In the genomic region with DNA sequence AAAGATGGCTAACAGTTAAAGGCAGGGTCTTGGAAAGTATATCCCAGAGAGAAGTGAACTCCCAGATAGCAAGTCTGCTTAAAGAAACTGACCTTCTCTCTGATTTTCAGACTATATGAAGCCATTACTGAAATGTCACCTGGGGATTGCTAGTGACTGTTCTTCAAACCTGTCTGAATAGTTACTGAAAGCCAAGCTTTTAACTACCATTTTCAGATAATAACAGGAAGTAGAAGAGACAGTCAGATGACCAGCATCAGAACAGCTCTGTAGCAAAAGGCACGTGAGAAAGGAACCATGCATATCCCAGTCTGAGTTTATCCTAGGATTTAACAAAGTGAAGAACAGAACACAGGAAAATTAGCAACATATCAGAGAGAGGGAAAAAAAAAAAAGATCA, we compare ENCODE assay signal across 17 cellular contexts.
DNase-seq lines count a peak whose midpoint lies in the region; ATAC-seq and TF ChIP-seq lines count a peak whose summit lies in the region.
"Had no signal": no experiment of that assay in that cellular context is flagged by ENCODE, and none has a peak within 500 bp of the region (broad histone marks: within the 10 kb centered on the region; RNA-seq: fewer than 3 reads in every experiment).

No MANE protein-coding gene starts in this region.

- no peak for TF ChIP-seq CTCF in brain microvascular endothelial cell (IDR thresholded peaks at IDR 0.05; ENCODE audit: low read depth, low read length, missing control alignments)
- no peak for TF ChIP-seq CTCF in type B pancreatic cell (conservative IDR thresholded peaks at IDR 0.05)

- no peaks in the 10 kb centered on the region for H3K36me3 Mint-ChIP-seq in naive thymus-derived CD4-positive, alpha-beta T cell
- no peaks in the 10 kb centered on the region for H3K36me3 Mint-ChIP-seq in type B pancreatic cell

- H3K27ac Mint-ChIP-seq in naive thymus-derived CD4-positive, alpha-beta T cell, result no peak overlapping the region
- H3K27ac Mint-ChIP-seq in type B pancreatic cell, result no peak overlapping the region
- H3K27ac Mint-ChIP-seq: CD4-positive, alpha-beta T cell had no signal

- H3K4me1 ChIP-seq in mucosa of rectum (ENCODE audit: control insufficient read depth in 2 of 2, insufficient read depth in 2 of 2, low read length in 2 of 2), result peaks cover 0 to 24% of the 10 kb centered on the region in 2 donors
- no peaks in the 10 kb centered on the region for H3K4me1 ChIP-seq in naive thymus-derived CD4-positive, alpha-beta T cell (ENCODE audit: control insufficient read depth in 2 of 2, insufficient read depth in 2 of 2, low read length in 2 of 2)

- POLR2A ChIA-PET in naive thymus-derived CD4-positive, alpha-beta T cell (lab: Charles Lee), result no interaction called here

- in situ Hi-C loops in brain microvascular endothelial cell (cut with HindIII; ENCODE audit: low pct_ligation_motif_present, low sequenced_read_pairs), result no loop called here

- DNase-seq in DMS153 (lab: John Stamatoyannopoulos, UW), result peak; percentile 64
- peak; percentile 11 for DNase-seq in amniotic epithelial cell (ENCODE audit: low read depth)
- DNase-seq in brain microvascular endothelial cell, result no peak
- DNase-seq in naive thymus-derived CD4-positive, alpha-beta T cell, result no peak
- no peak for DNase-seq in type B pancreatic cell (ENCODE audit: extremely low spot score, unreplicated experiment)
- no peak for DNase-seq in NCI-H2029 treated with DMSO at 0.1 percent for 48 hours (lab: John Stamatoyannopoulos, UW)
- DNase-seq: AML-193; CD4-positive, alpha-beta T cell; EL; GM23248; Kasumi-1; MV-4-11; NCI-H1436; NCI-H2081 treated with DMSO at 0.1 percent for 48 hours; NCI-H226 had no signal

- no peaks in the 10 kb centered on the region for H3K4me1 Mint-ChIP-seq in naive thymus-derived CD4-positive, alpha-beta T cell
- no peaks in the 10 kb centered on the region for H3K4me1 Mint-ChIP-seq in type B pancreatic cell (ENCODE audit: unreplicated experiment)

- no peaks in the 10 kb centered on the region for H3K9me3 ChIP-seq in mucosa of rectum (ENCODE audit: control insufficient read depth in 2 of 2, low read length in 2 of 2)
- no peaks in the 10 kb centered on the region for H3K9me3 ChIP-seq in naive thymus-derived CD4-positive, alpha-beta T cell (ENCODE audit: control insufficient read depth in 2 of 3, low read length in 3 of 3)

- peaks cover 5 to 29% (median 7%) of the 10 kb centered on the region in 5 donors for H3K27me3 Mint-ChIP-seq in naive thymus-derived CD4-positive, alpha-beta T cell
- H3K27me3 Mint-ChIP-seq in type B pancreatic cell, result peaks cover 4% of the 10 kb centered on the region

- H3K4me3 ChIP-seq in mucosa of rectum (ENCODE audit: low read length in 2 of 2), result peak overlapping the region in 1 of 2 donors; percentile 8
- H3K4me3 ChIP-seq in brain microvascular endothelial cell (ENCODE audit: low read depth, low read length), result no peak overlapping the region
- H3K4me3 ChIP-seq in naive thymus-derived CD4-positive, alpha-beta T cell (ENCODE audit: low read length), result no peak overlapping the region
- H3K4me3 ChIP-seq: GM23248 had no signal

- H3K9me3 Mint-ChIP-seq in naive thymus-derived CD4-positive, alpha-beta T cell, result no peaks in the 10 kb centered on the region
- H3K9me3 Mint-ChIP-seq in type B pancreatic cell, result no peaks in the 10 kb centered on the region
- H3K9me3 Mint-ChIP-seq: CD4-positive, alpha-beta T cell had no signal

- H3K27me3 ChIP-seq in mucosa of rectum (ENCODE audit: control insufficient read depth in 2 of 2, insufficient read depth in 2 of 2, low read length in 2 of 2) (no peaks in the 10 kb centered on the region), brain microvascular endothelial cell (replicated peaks) (peaks cover 2% of the 10 kb centered on the region)
- H3K27me3 ChIP-seq in naive thymus-derived CD4-positive, alpha-beta T cell (ENCODE audit: control insufficient read depth in 2 of 2, insufficient read depth in 2 of 2, low read length in 2 of 2), result no peaks in the 10 kb centered on the region

- intact Hi-C loops in naive thymus-derived CD4-positive, alpha-beta T cell (cut with micrococcal nuclease), result loop anchor here in 1 of 2 donors (10.0 kb wide), 1 partner anchor 302 kb away; no protein-coding TSS in a partner anchor

- no peak overlapping the region for H3K9ac ChIP-seq in mucosa of rectum (ENCODE audit: low read depth in 1 of 2, low read length in 2 of 2)
- H3K9ac ChIP-seq: GM23248 had no signal

- peak; percentile 62 for ATAC-seq in HG03025 (IDR thresholded peaks at IDR 0.05; ENCODE audit: low FRiP score, unreplicated experiment)
- no peak for ATAC-seq in naive thymus-derived CD4-positive, alpha-beta T cell

- CTCF ChIA-PET in naive thymus-derived CD4-positive, alpha-beta T cell (lab: Charles Lee), result no interaction called here

- no peak overlapping the region for H3K4me3 Mint-ChIP-seq in naive thymus-derived CD4-positive, alpha-beta T cell
- no peak overlapping the region for H3K4me3 Mint-ChIP-seq in type B pancreatic cell
- H3K4me3 Mint-ChIP-seq: CD4-positive, alpha-beta T cell had no signal

- H3K27ac ChIP-seq in mucosa of rectum (ENCODE audit: low read depth in 2 of 2, low read length in 2 of 2) (peak overlapping the region; percentile 64 to 76), brain microvascular endothelial cell (no peak overlapping the region)
- H3K27ac ChIP-seq in naive thymus-derived CD4-positive, alpha-beta T cell (ENCODE audit: low read depth, low read length), result no peak overlapping the region
- H3K27ac ChIP-seq: GM23248 had no signal

- no peaks in the 10 kb centered on the region for H3K36me3 ChIP-seq in mucosa of rectum (ENCODE audit: control insufficient read depth in 2 of 2, insufficient read depth in 2 of 2, low read length in 2 of 2)
- no peaks in the 10 kb centered on the region for H3K36me3 ChIP-seq in brain microvascular endothelial cell (replicated peaks)
- no peaks in the 10 kb centered on the region for H3K36me3 ChIP-seq in naive thymus-derived CD4-positive, alpha-beta T cell (ENCODE audit: control insufficient read depth in 2 of 3, insufficient read depth in 3 of 3, low read length in 3 of 3)

Comparison
In these comparisons a context has a peak if more than half of its experiments do, and no peak if none do; other contexts are left out.
1. DNase-seq: peak in DMS153 (single experiment) and amniotic epithelial cell (single experiment); none in brain microvascular endothelial cell (single experiment), naive thymus-derived CD4-positive, alpha-beta T cell (0 of 9), type B pancreatic cell (single experiment) and NCI-H2029 treated with DMSO at 0.1 percent for 48 hours (single experiment).
2. H3K27ac ChIP-seq: peak in mucosa of rectum (2 of 2); none in brain microvascular endothelial cell (single experiment) and naive thymus-derived CD4-positive, alpha-beta T cell (single experiment).